Comparison of ENCODE assay signal across 8 cellular contexts in the genomic region with DNA sequence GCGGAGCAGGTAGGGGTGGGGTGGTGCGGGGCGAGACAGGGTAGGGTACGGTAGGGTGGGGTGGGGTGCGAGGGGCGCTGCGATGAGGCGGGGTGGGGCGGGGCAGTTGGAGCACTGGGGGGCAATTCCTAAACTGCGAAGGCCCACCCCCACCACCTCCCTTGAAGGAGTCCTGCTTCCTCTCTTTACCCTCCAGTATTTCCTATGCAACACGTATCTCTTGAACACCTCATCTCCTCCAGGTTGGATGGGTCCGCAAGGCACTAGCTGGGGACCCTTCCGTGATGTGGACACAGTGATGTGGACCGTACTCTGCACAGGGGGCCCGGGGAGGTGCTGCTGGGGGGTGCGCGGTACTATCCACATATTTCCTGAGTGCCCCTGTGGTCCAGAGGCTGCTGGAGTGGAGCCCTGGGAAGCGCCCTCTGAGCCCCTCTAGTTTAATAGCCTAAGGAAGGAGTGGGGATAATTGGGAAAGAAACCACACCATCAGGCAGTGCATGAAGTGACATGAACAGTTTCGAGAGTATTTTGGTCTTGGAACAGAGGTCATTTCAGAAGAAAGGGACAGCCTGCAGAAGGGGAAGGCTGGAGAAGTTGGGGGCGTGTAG. TPM values are rescaled to one million over a fixed set of nuclear protein-coding genes. Genes with fewer than 3 reads are reported as not detected.
DNase-seq lines count a peak whose midpoint lies in the region; ATAC-seq and TF ChIP-seq lines count a peak whose summit lies in the region.

No MANE protein-coding gene starts in this region.

- no peaks in the 10 kb centered on the region for H3K27me3 Mint-ChIP-seq in chondrocyte (ENCODE audit: low read depth)

- H3K4me1 ChIP-seq in A673 (ENCODE audit: insufficient read depth, low read length, poor library complexity, severe bottlenecking), result peaks cover 8% of the 10 kb centered on the region
- H3K4me1 ChIP-seq in HUES48 (ENCODE audit: control insufficient read depth, insufficient read depth, low read length), result peaks cover 4% of the 10 kb centered on the region; the same call in 1 of the 2 replicates
- H3K4me1 ChIP-seq in mucosa of rectum (ENCODE audit: control insufficient read depth in 2 of 2, insufficient read depth in 2 of 2, low read length in 2 of 2), result peaks cover 3 to 9% of the 10 kb centered on the region in 2 donors

- BruUV-seq in A673 (replicated peaks; lab: Mats Ljungman, UMichigan), result no TSS peak

- intact Hi-C loops in A673 (cut with micrococcal nuclease; ENCODE audit: unreplicated experiment), result loop anchor here (5.0 kb wide), 2 partner anchors 177 to 207 kb away; a partner anchor contains a TSS

- no peak overlapping the region for H3K27ac ChIP-seq in A673 (ENCODE audit: low read depth, low read length, poor library complexity, severe bottlenecking)
- no peak overlapping the region for H3K27ac ChIP-seq in HUES48 (ENCODE audit: low read depth, low read length)
- no peak overlapping the region for H3K27ac ChIP-seq in mucosa of rectum (ENCODE audit: low read depth in 2 of 2, low read length in 2 of 2)

- H3K4me3 Mint-ChIP-seq in chondrocyte (ENCODE audit: unreplicated experiment), result peak overlapping the region; percentile 68

- no peak for ATAC-seq in HG03159 (IDR thresholded peaks at IDR 0.05; ENCODE audit: unreplicated experiment)

- H3K27me3 ChIP-seq in A673 (replicated peaks; ENCODE audit: insufficient read depth, low read depth, low read length, poor library complexity) (no peaks in the 10 kb centered on the region), HUES48 (ENCODE audit: control insufficient read depth, insufficient read depth, low read length) (peaks cover 35% of the 10 kb centered on the region), mucosa of rectum (ENCODE audit: control insufficient read depth in 2 of 2, insufficient read depth in 2 of 2, low read length in 2 of 2) (no peaks in the 10 kb centered on the region)

- H3K4me1 Mint-ChIP-seq in chondrocyte (ENCODE audit: low read depth), result peaks cover 27% of the 10 kb centered on the region

- H3K4me3 ChIP-seq in A673 (ENCODE audit: low read depth, low read length, poor library complexity, severe bottlenecking), result peak overlapping the region; percentile 75
- H3K4me3 ChIP-seq in HUES48 (ENCODE audit: low read depth, low read length), result peak overlapping the region; percentile 57
- peak overlapping the region; percentile 50 to 52 for H3K4me3 ChIP-seq in mucosa of rectum (ENCODE audit: low read length in 2 of 2)

- H3K27ac Mint-ChIP-seq in chondrocyte (ENCODE audit: unreplicated experiment), result peak overlapping the region; percentile 12

- H3K9ac ChIP-seq in HUES48 (ENCODE audit: low read depth, low read length) (no peak overlapping the region), mucosa of rectum (ENCODE audit: low read depth in 1 of 2, low read length in 2 of 2) (no peak overlapping the region)

- H3K9me3 ChIP-seq in A673 (ENCODE audit: low read depth, low read length, poor library complexity, severe bottlenecking) (no peaks in the 10 kb centered on the region), HUES48 (ENCODE audit: control insufficient read depth, insufficient read depth, low read length) (no peaks in the 10 kb centered on the region), mucosa of rectum (ENCODE audit: control insufficient read depth in 2 of 2, low read length in 2 of 2) (no peaks in the 10 kb centered on the region)

- no peak for TF ChIP-seq CTCF in A673 (conservative IDR thresholded peaks at IDR 0.05; ENCODE audit: low read depth, low read length)
- TF ChIP-seq CTCF in chondrocyte (IDR thresholded peaks at IDR 0.05), result no peak

- DNase-seq in A673 (ENCODE audit: low spot score) (no peak), chondrocyte (ENCODE audit: low spot score) (no peak), NCI-H2107 treated with DMSO at 0.1 percent for 48 hours (lab: John Stamatoyannopoulos, UW; ENCODE audit: unreplicated experiment) (no peak), DMS153 (lab: John Stamatoyannopoulos, UW) (no peak), cerebellar cortex (ENCODE audit: low spot score) (no peak)

- CTCF ChIA-PET in A673 (lab: Charles Lee), result interaction anchor here (0.6 kb wide), 1 partner anchor 270 kb away, joined by 4 read pairs; no protein-coding TSS in a partner anchor

- no peaks in the 10 kb centered on the region for H3K9me3 Mint-ChIP-seq in chondrocyte (ENCODE audit: low read depth)

- POLR2A ChIA-PET in A673 (lab: Charles Lee; ENCODE audit: low non-redundant PET), result no interaction called here

- peaks cover 2% of the 10 kb centered on the region for H3K36me3 Mint-ChIP-seq in chondrocyte (ENCODE audit: low read depth)

- H3K36me3 ChIP-seq in A673 (ENCODE audit: insufficient read depth, low read length, poor library complexity, severe bottlenecking) (no peaks in the 10 kb centered on the region), HUES48 (ENCODE audit: control insufficient read depth, insufficient read depth, low read length) (no peaks in the 10 kb centered on the region), mucosa of rectum (ENCODE audit: control insufficient read depth in 2 of 2, insufficient read depth in 2 of 2, low read length in 2 of 2) (no peaks in the 10 kb centered on the region)

RNA-seq across cellular contexts. Expression of a gene that starts 1.1 kb away (rescaled TPM):
- total RNA-seq in A673 (2021), result 2.0 and 2.7 TPM in 2 replicates
- total RNA-seq in chondrocyte, result 6.0 to 12.3 TPM (median 12.1 TPM) in 3 replicates
